In genomic region chr19:6278740-6279619, GRCh38 we compare ENCODE assay signal across 8 cellular contexts. TPM values are rescaled to one million over a fixed set of nuclear protein-coding genes. Genes with fewer than 3 reads are reported as not detected.
DNase-seq lines count a peak whose midpoint lies in the region; ATAC-seq and TF ChIP-seq lines count a peak whose summit lies in the region.

No MANE protein-coding gene starts in this region.

- BruUV-seq in PC-9 (replicated peaks; lab: Mats Ljungman, UMichigan): no TSS peak

- no peaks in the 10 kb centered on the region for H3F3A ChIP-seq in PC-9 (ENCODE audit: insufficient read depth, low read depth)

- no peaks in the 10 kb centered on the region for H3K9me2 ChIP-seq in PC-9 (ENCODE audit: insufficient read depth)

- CTCF ChIA-PET in PC-9 (lab: Charles Lee): no interaction called here

- no peaks in the 10 kb centered on the region for H3K27me3 ChIP-seq in PC-9 (ENCODE audit: insufficient read depth, low read depth)
- no peaks in the 10 kb centered on the region for H3K27me3 ChIP-seq in effector memory CD4-positive, alpha-beta T cell (replicated peaks; ENCODE audit: control insufficient read depth, insufficient read depth, low read length, poor library complexity, severe bottlenecking)

- peak in 1 of 2 experiments; percentile 1 for DNase-seq in PC-9
- DNase-seq in effector memory CD4-positive, alpha-beta T cell: no peak
- DNase-seq in neural crest cell (ENCODE audit: low read depth, low spot score): no peak
- DNase-seq in CD1c-positive myeloid dendritic cell (ENCODE audit: extremely low spot score): no peak
- DNase-seq in omental fat pad (ENCODE audit: low spot score): no peak
- no peak for DNase-seq in ureter (ENCODE audit: low spot score)

- peak overlapping the region; percentile 89 for H3K27ac Mint-ChIP-seq in neural crest cell (ENCODE audit: unreplicated experiment)

- H3K36me3 ChIP-seq in PC-9 (ENCODE audit: low read depth): no peaks in the 10 kb centered on the region
- H3K36me3 ChIP-seq in effector memory CD4-positive, alpha-beta T cell (ENCODE audit: control insufficient read depth, insufficient read depth, low read length): no peaks in the 10 kb centered on the region

- H3K9me3 ChIP-seq in PC-9 (ENCODE audit: insufficient read depth, low read depth): no peaks in the 10 kb centered on the region
- H3K9me3 ChIP-seq in effector memory CD4-positive, alpha-beta T cell (ENCODE audit: control insufficient read depth, low read length): no peaks in the 10 kb centered on the region

- no peaks in the 10 kb centered on the region; the same call in 1 of the 2 replicates for H4K20me1 ChIP-seq in PC-9 (ENCODE audit: insufficient read depth)

- no peaks in the 10 kb centered on the region for H3K36me3 Mint-ChIP-seq in neural crest cell (ENCODE audit: low read depth)

- peak overlapping the region; percentile 87 for H3K4me2 ChIP-seq in PC-9

- peaks cover 37% of the 10 kb centered on the region for H3K4me1 Mint-ChIP-seq in neural crest cell

- intact Hi-C loops in PC-9 (cut with micrococcal nuclease; ENCODE audit: unreplicated experiment): no loop called here

- H2AFZ ChIP-seq in PC-9: peak overlapping the region; percentile 52; the same call in 1 of the 2 replicates

- H3K4me1 ChIP-seq in PC-9 (replicated peaks; ENCODE audit: insufficient read depth): no peaks in the 10 kb centered on the region
- peaks cover 9% of the 10 kb centered on the region for H3K4me1 ChIP-seq in effector memory CD4-positive, alpha-beta T cell (ENCODE audit: control insufficient read depth, insufficient read depth, low read length, poor library complexity, severe bottlenecking)

- H3K4me3 Mint-ChIP-seq in neural crest cell: peak overlapping the region; percentile 97

- ATAC-seq in GM21526 (IDR thresholded peaks at IDR 0.05; ENCODE audit: low FRiP score, unreplicated experiment) (peak; percentile 10), GM18873 (IDR thresholded peaks at IDR 0.05; ENCODE audit: low FRiP score, unreplicated experiment) (no peak), omental fat pad (ENCODE audit: low FRiP score) (no peak)

- H3K4me3 ChIP-seq in PC-9: peak overlapping the region; percentile 75
- H3K4me3 ChIP-seq in effector memory CD4-positive, alpha-beta T cell (ENCODE audit: insufficient read depth, low read depth, low read length, poor library complexity, severe bottlenecking): peak overlapping the region; percentile 54

- TF ChIP-seq CTCF in PC-9 (conservative IDR thresholded peaks at IDR 0.05) (no peak), neural crest cell (conservative IDR thresholded peaks at IDR 0.05) (no peak), omental fat pad (IDR thresholded peaks at IDR 0.05) (no peak)

- H3K27ac ChIP-seq in PC-9: no peak overlapping the region
- H3K27ac ChIP-seq in effector memory CD4-positive, alpha-beta T cell (ENCODE audit: insufficient read depth, low read length, poor library complexity, severe bottlenecking): peak overlapping the region; percentile 76

- no peaks in the 10 kb centered on the region for H3K9me3 Mint-ChIP-seq in neural crest cell

- H3K79me2 ChIP-seq in PC-9 (ENCODE audit: low read depth): peaks cover 30% of the 10 kb centered on the region

- peaks cover 16% of the 10 kb centered on the region for H3K27me3 Mint-ChIP-seq in neural crest cell (ENCODE audit: low read depth)

- POLR2A ChIA-PET in PC-9 (lab: Charles Lee; ENCODE audit: unreplicated experiment): no interaction called here

RNA-seq across cellular contexts. Expression of gene MLLT1, which starts 0.8 kb away (rescaled TPM):
- total RNA-seq in PC-9 (2021) (36.8 and 44.2 TPM in 2 replicates), neural crest cell (86.4 and 96.5 TPM in 2 replicates), omental fat pad (10 to 100 TPM; 14.1 to 23.3 (median 18.1) TPM), ureter (68.3 TPM)

RNA-seq across cellular contexts. Expression of gene ACER1, which starts 54.4 kb away (rescaled TPM):
- not detected in 2 replicates for total RNA-seq in PC-9 (2021)
- not detected in 2 replicates for total RNA-seq in neural crest cell
- total RNA-seq in omental fat pad: not detected
- not detected for total RNA-seq in ureter
